23 cellular contexts compared by ENCODE assay signal in genomic region chr1:111850124-111850523, GRCh38.
"Had no signal": no experiment of that assay in that cellular context is flagged by ENCODE, and none has a peak within 500 bp of the region (broad histone marks: within the 10 kb centered on the region; RNA-seq: fewer than 3 reads in every experiment).

No MANE protein-coding gene starts in this region.

- H3K4me3 ChIP-seq: left lung, lung, prostate gland, spleen, thoracic aorta, transverse colon had no signal

- H3K4me1 ChIP-seq: foreskin keratinocyte, left lung, parathyroid adenoma, prostate gland, spleen, transverse colon had no signal

- H3K27ac ChIP-seq: foreskin keratinocyte, left lung, parathyroid adenoma, prostate gland, spleen, thoracic aorta, transverse colon had no signal

- H3K4me1 Mint-ChIP-seq: naive thymus-derived CD4-positive, alpha-beta T cell; nephron progenitor cell; stimulated activated naive CD8-positive, alpha-beta T cell treated with anti-CD3 and anti-CD28 coated beads, Interleukin-15, amount 100 ng/mL, for 72 hours had no signal

- DNase-seq: cerebellar nuclear complex; endodermal cell; foreskin keratinocyte; head of caudate nucleus; hypothalamus; kidney glomerular epithelial cell; left lung; mesenchymal stem cell; naive thymus-derived CD4-positive, alpha-beta T cell; nephron progenitor cell; stimulated activated CD4-positive, alpha-beta T cell treated with anti-CD3 and anti-CD28 coated beads, Interleukin-15, amount 100 ng/mL, for 24 hours; stimulated activated CD4-positive, alpha-beta T cell treated with anti-CD3 and anti-CD28 coated beads, Interleukin-1b, Interleukin-23, amount 100 ng/mL, for 48 hours; stimulated activated CD4-positive, alpha-beta T cell treated with anti-CD3 and anti-CD28 coated beads, Interleukin-4, amount 100 ng/mL, for 24 hours; stimulated activated naive B cell treated with anti-CD40 and anti-IgM and Interleukin-4, amounts not matched to agents 10 μg/mL and 1 μg/mL and 100 μg/mL, for 72 hours; stimulated activated naive CD8-positive, alpha-beta T cell treated with anti-CD3 and anti-CD28 coated beads, Interleukin-15, amount 100 ng/mL, for 72 hours; transverse colon had no signal

- H3K36me3 ChIP-seq: left lung, prostate gland, spleen, thoracic aorta, transverse colon had no signal

- H3K9me3 ChIP-seq: left lung, prostate gland, spleen, thoracic aorta, transverse colon had no signal

- H3K27me3 ChIP-seq: transverse colon had no signal

- H3K27ac Mint-ChIP-seq: dendritic cell treated with granulocyte-macrophage colony-stimulating factor and Interleukin-4, amounts not matched to agents 40 ng/mL and 50 ng/mL, for 4 days; endodermal cell; naive thymus-derived CD4-positive, alpha-beta T cell; nephron progenitor cell; stimulated activated naive B cell treated with anti-CD40 and anti-IgM and Interleukin-4, amounts not matched to agents 10 μg/mL and 1 μg/mL and 100 μg/mL, for 72 hours; stimulated activated naive CD8-positive, alpha-beta T cell treated with anti-CD3 and anti-CD28 coated beads, Interleukin-15, amount 100 ng/mL, for 72 hours had no signal

- H3K9me3 Mint-ChIP-seq: dendritic cell treated with granulocyte-macrophage colony-stimulating factor and Interleukin-4, amounts not matched to agents 40 ng/mL and 50 ng/mL, for 4 days; endodermal cell; nephron progenitor cell; stimulated activated naive B cell treated with anti-CD40 and anti-IgM and Interleukin-4, amounts not matched to agents 10 μg/mL and 1 μg/mL and 100 μg/mL, for 72 hours; stimulated activated naive CD8-positive, alpha-beta T cell treated with anti-CD3 and anti-CD28 coated beads, Interleukin-15, amount 100 ng/mL, for 72 hours had no signal

- H2AFZ ChIP-seq: parathyroid adenoma had no signal

- H3K36me3 Mint-ChIP-seq: naive thymus-derived CD4-positive, alpha-beta T cell; stimulated activated naive B cell treated with anti-CD40 and anti-IgM and Interleukin-4, amounts not matched to agents 10 μg/mL and 1 μg/mL and 100 μg/mL, for 72 hours had no signal

- H3K4me3 Mint-ChIP-seq: dendritic cell treated with granulocyte-macrophage colony-stimulating factor and Interleukin-4, amounts not matched to agents 40 ng/mL and 50 ng/mL, for 4 days; endodermal cell; naive thymus-derived CD4-positive, alpha-beta T cell; nephron progenitor cell; stimulated activated naive B cell treated with anti-CD40 and anti-IgM and Interleukin-4, amounts not matched to agents 10 μg/mL and 1 μg/mL and 100 μg/mL, for 72 hours; stimulated activated naive CD8-positive, alpha-beta T cell treated with anti-CD3 and anti-CD28 coated beads, Interleukin-15, amount 100 ng/mL, for 72 hours had no signal

- H3K9ac ChIP-seq: parathyroid adenoma had no signal

- ATAC-seq: foreskin keratinocyte; left lung; naive thymus-derived CD4-positive, alpha-beta T cell; sciatic nerve; stimulated activated naive B cell treated with anti-CD40 and anti-IgM and Interleukin-4, amounts not matched to agents 10 μg/mL and 1 μg/mL and 100 μg/mL, for 72 hours had no signal

- H3K79me2 ChIP-seq: parathyroid adenoma had no signal
